In the genomic region with DNA sequence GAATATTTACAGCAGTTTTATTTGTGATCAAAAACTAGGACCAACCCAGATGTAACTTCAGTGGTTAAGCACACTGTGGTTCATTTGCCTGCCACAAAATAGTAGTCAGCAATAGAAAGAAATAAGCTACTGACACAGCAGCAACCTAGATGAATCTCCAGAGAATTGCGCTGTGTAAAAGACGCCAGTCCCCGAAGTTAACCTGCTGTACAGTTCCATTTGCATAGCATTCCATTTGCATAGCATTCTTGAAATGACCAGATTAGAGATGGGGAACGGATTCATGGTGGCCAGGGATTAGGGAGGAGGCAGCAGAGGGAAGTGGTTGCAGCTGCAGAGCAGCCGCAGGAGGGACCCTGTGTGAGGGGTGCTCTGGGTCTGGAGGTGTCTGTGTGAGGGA, we compare ENCODE assay signal across 1 cellular context.
A peak's percentile ranks its signal among the peaks of the same experiment; 100 is the strongest.
TF ChIP-seq lines count a peak whose summit lies in the region.

No MANE protein-coding gene starts in this region.

TF ChIP-seq in GM12878, 131 proteins besides CTCF, POLR2A, EP300 and RAD21:
- TF ChIP-seq NFYA (IDR thresholded peaks at IDR 0.05; ENCODE audit: borderline replicate concordance, low read depth, low read length) (no peak), POU2F2 (IDR thresholded peaks at IDR 0.05; ENCODE audit: borderline replicate concordance, low read depth, low read length) (peak; percentile 96), MEF2B (IDR thresholded peaks at IDR 0.05; ENCODE audit: partially characterized antibody, poor library complexity, severe bottlenecking) (peak; percentile 51), RUNX3 (IDR thresholded peaks at IDR 0.05; ENCODE audit: low read length) (0 out of 2 replicates have a peak, but pooled peaks have one; percentile 14), RCOR1 (conservative IDR thresholded peaks at IDR 0.05; ENCODE audit: low read depth, low read length) (no peak)
- TF ChIP-seq, protein P1, sequence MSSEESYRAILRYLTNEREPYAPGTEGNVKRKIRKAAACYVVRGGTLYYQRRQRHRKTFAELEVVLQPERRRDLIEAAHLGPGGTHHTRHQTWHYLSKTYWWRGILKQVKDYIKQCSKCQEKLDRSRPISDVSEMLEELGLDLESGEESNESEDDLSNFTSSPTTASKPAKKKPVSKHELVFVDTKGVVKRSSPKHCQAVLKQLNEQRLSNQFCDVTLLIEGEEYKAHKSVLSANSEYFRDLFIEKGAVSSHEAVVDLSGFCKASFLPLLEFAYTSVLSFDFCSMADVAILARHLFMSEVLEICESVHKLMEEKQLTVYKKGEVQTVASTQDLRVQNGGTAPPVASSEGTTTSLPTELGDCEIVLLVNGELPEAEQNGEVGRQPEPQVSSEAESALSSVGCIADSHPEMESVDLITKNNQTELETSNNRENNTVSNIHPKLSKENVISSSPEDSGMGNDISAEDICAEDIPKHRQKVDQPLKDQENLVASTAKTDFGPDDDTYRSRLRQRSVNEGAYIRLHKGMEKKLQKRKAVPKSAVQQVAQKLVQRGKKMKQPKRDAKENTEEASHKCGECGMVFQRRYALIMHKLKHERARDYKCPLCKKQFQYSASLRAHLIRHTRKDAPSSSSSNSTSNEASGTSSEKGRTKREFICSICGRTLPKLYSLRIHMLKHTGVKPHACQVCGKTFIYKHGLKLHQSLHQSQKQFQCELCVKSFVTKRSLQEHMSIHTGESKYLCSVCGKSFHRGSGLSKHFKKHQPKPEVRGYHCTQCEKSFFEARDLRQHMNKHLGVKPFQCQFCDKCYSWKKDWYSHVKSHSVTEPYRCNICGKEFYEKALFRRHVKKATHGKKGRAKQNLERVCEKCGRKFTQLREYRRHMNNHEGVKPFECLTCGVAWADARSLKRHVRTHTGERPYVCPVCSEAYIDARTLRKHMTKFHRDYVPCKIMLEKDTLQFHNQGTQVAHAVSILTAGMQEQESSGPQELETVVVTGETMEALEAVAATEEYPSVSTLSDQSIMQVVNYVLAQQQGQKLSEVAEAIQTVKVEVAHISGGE (CRISPR knock-in tag; IDR thresholded peaks at IDR 0.05): no peak
- TF ChIP-seq, protein P2, sequence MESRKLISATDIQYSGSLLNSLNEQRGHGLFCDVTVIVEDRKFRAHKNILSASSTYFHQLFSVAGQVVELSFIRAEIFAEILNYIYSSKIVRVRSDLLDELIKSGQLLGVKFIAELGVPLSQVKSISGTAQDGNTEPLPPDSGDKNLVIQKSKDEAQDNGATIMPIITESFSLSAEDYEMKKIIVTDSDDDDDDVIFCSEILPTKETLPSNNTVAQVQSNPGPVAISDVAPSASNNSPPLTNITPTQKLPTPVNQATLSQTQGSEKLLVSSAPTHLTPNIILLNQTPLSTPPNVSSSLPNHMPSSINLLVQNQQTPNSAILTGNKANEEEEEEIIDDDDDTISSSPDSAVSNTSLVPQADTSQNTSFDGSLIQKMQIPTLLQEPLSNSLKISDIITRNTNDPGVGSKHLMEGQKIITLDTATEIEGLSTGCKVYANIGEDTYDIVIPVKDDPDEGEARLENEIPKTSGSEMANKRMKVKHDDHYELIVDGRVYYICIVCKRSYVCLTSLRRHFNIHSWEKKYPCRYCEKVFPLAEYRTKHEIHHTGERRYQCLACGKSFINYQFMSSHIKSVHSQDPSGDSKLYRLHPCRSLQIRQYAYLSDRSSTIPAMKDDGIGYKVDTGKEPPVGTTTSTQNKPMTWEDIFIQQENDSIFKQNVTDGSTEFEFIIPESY (IDR thresholded peaks at IDR 0.05): no peak
TF ChIP-seq in GM12878: peak in this region for 3.
